Comparison of ENCODE assay signal across 24 cellular contexts in genomic region chr17:67466251-67466650, GRCh38.
DNase-seq lines count a peak whose midpoint lies in the region; ATAC-seq and TF ChIP-seq lines count a peak whose summit lies in the region.
"Had no signal": no experiment of that assay in that cellular context is flagged by ENCODE, and none has a peak within 500 bp of the region (broad histone marks: within the 10 kb centered on the region; RNA-seq: fewer than 3 reads in every experiment).

No MANE protein-coding gene starts in this region.

- H3K4me1 Mint-ChIP-seq in activated naive CD4-positive, alpha-beta T cell treated with anti-CD3 and anti-CD28 coated beads, Interleukin-2, amount 50 U/mL, for 24 hours: peaks cover 81% of the 10 kb centered on the region
- H3K4me1 Mint-ChIP-seq in activated naive CD8-positive, alpha-beta T cell treated with anti-CD3 and anti-CD28 coated beads, Interleukin-2, amount 10 ng/mL, durations not matched to agents 7 days and 5 days: peaks cover 60% of the 10 kb centered on the region

- DNase-seq in activated naive CD4-positive, alpha-beta T cell treated with Interleukin-2 at 50 U/mL for 16 hours: no peak
- DNase-seq in NAMALWA (ENCODE audit: low spot score) (peak; percentile 29), kidney glomerular epithelial cell (lab: John Stamatoyannopoulos, UW) (no peak), HEK293T (ENCODE audit: extremely low spot score) (no peak)
- no peak for DNase-seq in activated naive CD8-positive, alpha-beta T cell treated with anti-CD3 and anti-CD28 coated beads, Interleukin-2, amount 10 ng/mL, durations not matched to agents 7 days and 5 days
- DNase-seq: activated CD4-positive, alpha-beta T cell treated with anti-CD3 and anti-CD28 coated beads for 48 hours; activated T-cell treated with anti-CD3 and anti-CD28 coated beads, Interleukin-2, amount 50 U/mL, for 4 hours; head of caudate nucleus; HFFc6; left lung; midbrain; NCI-H1105 treated with DMSO at 0.1 percent for 48 hours; NCI-H2081 treated with DMSO at 0.1 percent for 48 hours; NCI-H524; stimulated activated CD4-positive, alpha-beta T cell treated with anti-CD3 and anti-CD28 coated beads, Interleukin-1b, Interleukin-23, amount 100 ng/mL, for 48 hours; stimulated activated naive CD4-positive, alpha-beta T cell; upper lobe of left lung had no signal

- H3K27ac ChIP-seq in thymus (ENCODE audit: low read depth): peak overlapping the region; percentile 65
- H3K27ac ChIP-seq: breast epithelium, coronary artery, left lung, upper lobe of left lung had no signal

- H3K36me3 ChIP-seq in thymus (ENCODE audit: control insufficient read depth, insufficient read depth): no peaks in the 10 kb centered on the region
- H3K36me3 ChIP-seq: breast epithelium, left lung, upper lobe of left lung had no signal

- H3K9me3 Mint-ChIP-seq in activated naive CD4-positive, alpha-beta T cell treated with anti-CD3 and anti-CD28 coated beads, Interleukin-2, amount 50 U/mL, for 24 hours: no peaks in the 10 kb centered on the region
- no peaks in the 10 kb centered on the region for H3K9me3 Mint-ChIP-seq in activated naive CD8-positive, alpha-beta T cell treated with anti-CD3 and anti-CD28 coated beads, Interleukin-2, amount 10 ng/mL, durations not matched to agents 7 days and 5 days
- H3K9me3 Mint-ChIP-seq: activated T-cell treated with anti-CD3 and anti-CD28 coated beads, Interleukin-2, amount 50 U/mL, for 4 hours; HFFc6; neural crest cell had no signal

- POLR2A ChIA-PET in activated naive CD8-positive, alpha-beta T cell treated with anti-CD3 and anti-CD28 coated beads, Interleukin-2, amount 10 ng/mL, durations not matched to agents 7 days and 5 days (lab: Charles Lee): interaction anchor here (1.0 to 5.6 kb wide), 4 partner anchors 9 to 91 kb away, joined by 3 to 65 read pairs (median 18); no protein-coding TSS in a partner anchor
- POLR2A ChIA-PET in HEK293T (lab: Yijun Ruan, JAX): no interaction called here

- H3K27me3 Mint-ChIP-seq in activated naive CD4-positive, alpha-beta T cell treated with anti-CD3 and anti-CD28 coated beads, Interleukin-2, amount 50 U/mL, for 24 hours: no peaks in the 10 kb centered on the region
- no peaks in the 10 kb centered on the region for H3K27me3 Mint-ChIP-seq in activated naive CD8-positive, alpha-beta T cell treated with anti-CD3 and anti-CD28 coated beads, Interleukin-2, amount 10 ng/mL, durations not matched to agents 7 days and 5 days

- peak overlapping the region; percentile 93 for H3K27ac Mint-ChIP-seq in activated naive CD4-positive, alpha-beta T cell treated with anti-CD3 and anti-CD28 coated beads, Interleukin-2, amount 50 U/mL, for 24 hours
- peak overlapping the region; percentile 76 for H3K27ac Mint-ChIP-seq in activated naive CD8-positive, alpha-beta T cell treated with anti-CD3 and anti-CD28 coated beads, Interleukin-2, amount 10 ng/mL, durations not matched to agents 7 days and 5 days
- H3K27ac Mint-ChIP-seq: HFFc6 had no signal

- H3K4me1 ChIP-seq in thymus (ENCODE audit: control insufficient read depth, insufficient read depth, low read length): peaks cover 33% of the 10 kb centered on the region
- H3K4me1 ChIP-seq: breast epithelium had no signal

- CTCF ChIA-PET in HEK293T (lab: Yijun Ruan, JAX): interaction anchor here (1.2 to 1.4 kb wide), 2 partner anchors 9 to 79 kb away, joined by 3 to 4 read pairs; no protein-coding TSS in a partner anchor

- no peak overlapping the region for H3K4me3 ChIP-seq in thymus (ENCODE audit: low read length)
- H3K4me3 ChIP-seq: breast epithelium, coronary artery, left lung, upper lobe of left lung had no signal

- ATAC-seq in activated naive CD8-positive, alpha-beta T cell treated with anti-CD3 and anti-CD28 coated beads, Interleukin-2, amount 10 ng/mL, durations not matched to agents 7 days and 5 days (ENCODE audit: low read depth): no peak
- no peak for ATAC-seq in HG03432 (IDR thresholded peaks at IDR 0.05; ENCODE audit: unreplicated experiment)
- ATAC-seq: HepG2, left lung had no signal

- H3K27me3 ChIP-seq in thymus (ENCODE audit: control insufficient read depth, insufficient read depth): no peaks in the 10 kb centered on the region
- H3K27me3 ChIP-seq: breast epithelium, left lung, upper lobe of left lung had no signal

- H3K4me3 Mint-ChIP-seq in activated naive CD4-positive, alpha-beta T cell treated with anti-CD3 and anti-CD28 coated beads, Interleukin-2, amount 50 U/mL, for 24 hours: peak overlapping the region; percentile 16
- peak overlapping the region; percentile 39 for H3K4me3 Mint-ChIP-seq in activated naive CD8-positive, alpha-beta T cell treated with anti-CD3 and anti-CD28 coated beads, Interleukin-2, amount 10 ng/mL, durations not matched to agents 7 days and 5 days
- H3K4me3 Mint-ChIP-seq: activated T-cell treated with anti-CD3 and anti-CD28 coated beads, Interleukin-2, amount 50 U/mL, for 4 hours; HFFc6; neural crest cell had no signal

- 20% methylated on average over 3 of the region's 3 CpGs for WGBS in thymus

- no peaks in the 10 kb centered on the region for H3K9me3 ChIP-seq in thymus (ENCODE audit: control insufficient read depth)
- H3K9me3 ChIP-seq: breast epithelium, upper lobe of left lung had no signal

- H3K36me3 Mint-ChIP-seq in activated naive CD4-positive, alpha-beta T cell treated with anti-CD3 and anti-CD28 coated beads, Interleukin-2, amount 50 U/mL, for 24 hours: no peaks in the 10 kb centered on the region
- peaks cover 2% of the 10 kb centered on the region for H3K36me3 Mint-ChIP-seq in activated naive CD8-positive, alpha-beta T cell treated with anti-CD3 and anti-CD28 coated beads, Interleukin-2, amount 10 ng/mL, durations not matched to agents 7 days and 5 days

TF ChIP-seq in HEK293T, 16 proteins besides CTCF, POLR2A, EP300 and RAD21:
- TF ChIP-seq ARNT (IDR thresholded peaks at IDR 0.05): no peak
